1 cellular context compared by ENCODE assay signal in genomic region chr15:90213123-90213817, GRCh38.
TF ChIP-seq lines count a peak whose summit lies in the region.

No MANE protein-coding gene starts in this region.

TF ChIP-seq in WTC11, 78 proteins besides CTCF, POLR2A, EP300 and RAD21 (continued from another document):
- TF ChIP-seq, protein P1, sequence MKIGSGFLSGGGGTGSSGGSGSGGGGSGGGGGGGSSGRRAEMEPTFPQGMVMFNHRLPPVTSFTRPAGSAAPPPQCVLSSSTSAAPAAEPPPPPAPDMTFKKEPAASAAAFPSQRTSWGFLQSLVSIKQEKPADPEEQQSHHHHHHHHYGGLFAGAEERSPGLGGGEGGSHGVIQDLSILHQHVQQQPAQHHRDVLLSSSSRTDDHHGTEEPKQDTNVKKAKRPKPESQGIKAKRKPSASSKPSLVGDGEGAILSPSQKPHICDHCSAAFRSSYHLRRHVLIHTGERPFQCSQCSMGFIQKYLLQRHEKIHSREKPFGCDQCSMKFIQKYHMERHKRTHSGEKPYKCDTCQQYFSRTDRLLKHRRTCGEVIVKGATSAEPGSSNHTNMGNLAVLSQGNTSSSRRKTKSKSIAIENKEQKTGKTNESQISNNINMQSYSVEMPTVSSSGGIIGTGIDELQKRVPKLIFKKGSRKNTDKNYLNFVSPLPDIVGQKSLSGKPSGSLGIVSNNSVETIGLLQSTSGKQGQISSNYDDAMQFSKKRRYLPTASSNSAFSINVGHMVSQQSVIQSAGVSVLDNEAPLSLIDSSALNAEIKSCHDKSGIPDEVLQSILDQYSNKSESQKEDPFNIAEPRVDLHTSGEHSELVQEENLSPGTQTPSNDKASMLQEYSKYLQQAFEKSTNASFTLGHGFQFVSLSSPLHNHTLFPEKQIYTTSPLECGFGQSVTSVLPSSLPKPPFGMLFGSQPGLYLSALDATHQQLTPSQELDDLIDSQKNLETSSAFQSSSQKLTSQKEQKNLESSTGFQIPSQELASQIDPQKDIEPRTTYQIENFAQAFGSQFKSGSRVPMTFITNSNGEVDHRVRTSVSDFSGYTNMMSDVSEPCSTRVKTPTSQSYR (CRISPR knock-in tag; IDR thresholded peaks at IDR 0.05), result no peak
- TF ChIP-seq ZNF219 (CRISPR knock-in tag; IDR thresholded peaks at IDR 0.05; ENCODE audit: borderline replicate concordance), result no peak
- no peak for TF ChIP-seq KAT7 (CRISPR knock-in tag; IDR thresholded peaks at IDR 0.05; ENCODE audit: borderline replicate concordance)
- TF ChIP-seq CREM (CRISPR knock-in tag; IDR thresholded peaks at IDR 0.05), result no peak
- no peak for TF ChIP-seq RORB (CRISPR knock-in tag; IDR thresholded peaks at IDR 0.05)
- TF ChIP-seq, protein P2, sequence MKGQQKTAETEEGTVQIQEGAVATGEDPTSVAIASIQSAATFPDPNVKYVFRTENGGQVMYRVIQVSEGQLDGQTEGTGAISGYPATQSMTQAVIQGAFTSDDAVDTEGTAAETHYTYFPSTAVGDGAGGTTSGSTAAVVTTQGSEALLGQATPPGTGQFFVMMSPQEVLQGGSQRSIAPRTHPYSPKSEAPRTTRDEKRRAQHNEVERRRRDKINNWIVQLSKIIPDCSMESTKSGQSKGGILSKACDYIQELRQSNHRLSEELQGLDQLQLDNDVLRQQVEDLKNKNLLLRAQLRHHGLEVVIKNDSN (CRISPR knock-in tag; IDR thresholded peaks at IDR 0.05), result no peak
- no peak for TF ChIP-seq NR3C1 (CRISPR knock-in tag; conservative IDR thresholded peaks at IDR 0.05; ENCODE audit: low read depth)
- no peak for TF ChIP-seq SP1 (CRISPR knock-in tag; conservative IDR thresholded peaks at IDR 0.05)
- TF ChIP-seq, protein P3, sequence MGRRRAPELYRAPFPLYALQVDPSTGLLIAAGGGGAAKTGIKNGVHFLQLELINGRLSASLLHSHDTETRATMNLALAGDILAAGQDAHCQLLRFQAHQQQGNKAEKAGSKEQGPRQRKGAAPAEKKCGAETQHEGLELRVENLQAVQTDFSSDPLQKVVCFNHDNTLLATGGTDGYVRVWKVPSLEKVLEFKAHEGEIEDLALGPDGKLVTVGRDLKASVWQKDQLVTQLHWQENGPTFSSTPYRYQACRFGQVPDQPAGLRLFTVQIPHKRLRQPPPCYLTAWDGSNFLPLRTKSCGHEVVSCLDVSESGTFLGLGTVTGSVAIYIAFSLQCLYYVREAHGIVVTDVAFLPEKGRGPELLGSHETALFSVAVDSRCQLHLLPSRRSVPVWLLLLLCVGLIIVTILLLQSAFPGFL (CRISPR knock-in tag; IDR thresholded peaks at IDR 0.05; ENCODE audit: borderline replicate concordance), result no peak
- TF ChIP-seq FOXP4 (CRISPR knock-in tag; IDR thresholded peaks at IDR 0.05), result no peak
- no peak for TF ChIP-seq TEAD4 (CRISPR knock-in tag; IDR thresholded peaks at IDR 0.05)
